1 cellular context compared by ENCODE assay signal in genomic region chr1:227927971-227928741, GRCh38.
TF ChIP-seq lines count a peak whose summit lies in the region.

No MANE protein-coding gene starts in this region.

TF ChIP-seq in GM23338, 12 proteins besides CTCF, POLR2A, EP300 and RAD21:
- TF ChIP-seq CREB1 (CRISPR knock-in tag; IDR thresholded peaks at IDR 0.05; ENCODE audit: low read depth), result no peak
- no peak for TF ChIP-seq REST (IDR thresholded peaks at IDR 0.05; ENCODE audit: unreplicated experiment)
- no peak for TF ChIP-seq NANOG (IDR thresholded peaks at IDR 0.05; ENCODE audit: borderline replicate concordance)
- no peak for TF ChIP-seq ETS1 (IDR thresholded peaks at IDR 0.05)
- no peak for TF ChIP-seq POLR2AphosphoS5 (IDR thresholded peaks at IDR 0.05; ENCODE audit: low read depth)
- no peak for TF ChIP-seq JUNB (IDR thresholded peaks at IDR 0.05; ENCODE audit: unreplicated experiment)
- TF ChIP-seq STAT1 (IDR thresholded peaks at IDR 0.05; ENCODE audit: unreplicated experiment), result no peak
- TF ChIP-seq EZH2 (IDR thresholded peaks at IDR 0.05; ENCODE audit: low read depth, unreplicated experiment), result no peak
- no peak for TF ChIP-seq EZH2phosphoT487 (IDR thresholded peaks at IDR 0.05; ENCODE audit: unreplicated experiment)
